ENCODE assay signal across 6 cellular contexts in the genomic region with DNA sequence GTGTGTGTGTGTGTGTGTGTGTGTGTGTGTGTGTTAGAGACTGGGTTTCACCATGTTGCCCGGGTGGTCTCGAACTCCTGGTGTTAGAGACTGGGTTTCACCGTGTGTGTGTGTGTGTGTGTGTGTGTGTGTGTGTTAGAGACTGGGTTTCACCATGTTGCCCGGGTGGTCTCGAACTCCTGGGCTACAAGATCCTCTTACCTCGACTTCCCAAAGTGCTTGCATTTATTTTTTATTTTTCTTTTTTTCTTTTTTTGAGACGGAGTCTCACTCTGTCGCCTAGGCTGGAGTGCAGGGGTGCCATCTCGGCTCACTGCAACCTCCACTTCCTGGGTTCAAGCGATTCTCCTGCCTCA. TPM values are rescaled to one million over a fixed set of nuclear protein-coding genes. Genes with fewer than 3 reads are reported as not detected.
DNase-seq lines count a peak whose midpoint lies in the region; ATAC-seq, FAIRE-seq and TF ChIP-seq lines count a peak whose summit lies in the region.
"Not testable (repeated sequence)": the region's sequence is repeated elsewhere in the genome, so short reads cannot be mapped to it uniquely, and the experiment has no call there.

No MANE protein-coding gene starts in this region.

- intact Hi-C loops in heart right ventricle (cut with DNase I) = loop anchor here in 2 of 10 donors (1.0 to 2.0 kb wide), 2 partner anchors 11 to 46 kb away; a partner anchor contains a TSS
- intact Hi-C loops in tibial artery (cut with DNase I; ENCODE audit: low total_unique reads) = loop anchor here (5.0 kb wide), 1 partner anchor 46 kb away; a partner anchor contains a TSS

- H3K4me1 ChIP-seq in heart right ventricle (peaks cover 5 to 36% (median 22%) of the 10 kb centered on the region in 9 donors), tibial artery (peaks cover 0 to 34% (median 12%) of the 10 kb centered on the region in 4 donors)

- H3K4me1 Mint-ChIP-seq in T-cell (peaks cover 55 to 74% (median 71%) of the 10 kb centered on the region in 3 donors), brain (peaks cover 33% of the 10 kb centered on the region), neural crest cell (peaks cover 27% of the 10 kb centered on the region)

- TF ChIP-seq CTCF in brain (conservative IDR thresholded peaks at IDR 0.05); heart right ventricle (IDR thresholded peaks at IDR 0.05); neural crest cell (conservative IDR thresholded peaks at IDR 0.05); tibial artery (IDR thresholded peaks at IDR 0.05): not testable (repeated sequence)

- TF ChIP-seq POLR2A in GM12892 (IDR thresholded peaks at IDR 0.05; ENCODE audit: low read depth, low read length) = not testable (repeated sequence)

- H3K9me3 Mint-ChIP-seq in T-cell, brain, neural crest cell: not testable (repeated sequence)

- not testable (repeated sequence) for H3K27me3 ChIP-seq in heart right ventricle, tibial artery

- not testable (repeated sequence) for DNase-seq in GM12892 (ENCODE audit: insufficient read length); T-cell; heart right ventricle; neural crest cell (ENCODE audit: low read depth, low spot score); tibial artery

- H3K4me3 Mint-ChIP-seq in T-cell = peak overlapping the region; percentile 82 to 90 (median 84)
- H3K4me3 Mint-ChIP-seq in brain = peak overlapping the region; percentile 87 to 91 (median 89)
- H3K4me3 Mint-ChIP-seq in neural crest cell = peak overlapping the region; percentile 90

- CTCF ChIA-PET in T-cell (lab: Charles Lee) = not testable (repeated sequence)

- H3K4me3 ChIP-seq in heart right ventricle (peak overlapping the region; percentile 66 to 92 (median 85)), tibial artery (peak overlapping the region; percentile 72 to 99)

- peak; percentile 54 for FAIRE-seq in GM12892 (lab: Jason Lieb, UNC)

- H3K27ac Mint-ChIP-seq in T-cell (peak overlapping the region in 1 of 2 donors; percentile 74), brain (peak overlapping the region; percentile 63 to 94 (median 76))
- H3K27ac Mint-ChIP-seq in neural crest cell (ENCODE audit: unreplicated experiment) = not testable (repeated sequence)

- not testable (repeated sequence) for H3K9me3 ChIP-seq in heart right ventricle, tibial artery

- POLR2A ChIA-PET in T-cell (lab: Charles Lee) = interaction anchor here in 1 of 2 donors (0.5 kb wide), 1 partner anchor 74 kb away, joined by 3 read pairs; no protein-coding TSS in a partner anchor

- H3K27ac ChIP-seq in heart right ventricle (peak overlapping the region in 3 of 10 donors; percentile 80 to 94 (median 81)), tibial artery (peak overlapping the region; percentile 78 to 91)

- WGBS in heart right ventricle, 2 donors = 72 to 78% methylated on average over 9 to 10 of the region's 10 CpGs

- H3K36me3 Mint-ChIP-seq in T-cell; neural crest cell (ENCODE audit: low read depth): not testable (repeated sequence)
- H3K36me3 Mint-ChIP-seq in brain = peaks cover 30% of the 10 kb centered on the region

- H3K27me3 Mint-ChIP-seq in T-cell; brain; neural crest cell (ENCODE audit: low read depth): not testable (repeated sequence)

- not testable (repeated sequence) for ATAC-seq in T-cell (replicated peaks in 1 of 4); heart right ventricle

- H3K36me3 ChIP-seq in heart right ventricle = peaks cover 0 to 14% (median 0%) of the 10 kb centered on the region in 9 donors
- H3K36me3 ChIP-seq in tibial artery = peaks cover 0 to 10% (median 0%) of the 10 kb centered on the region in 3 donors

RNA-seq across cellular contexts. Expression of a gene that starts 0.6 kb away (rescaled TPM):
- polyA plus RNA-seq in GM12892 (2012; ENCODE audit: missing spikeins) = 127 TPM
- total RNA-seq in T-cell = 100 to 1,000 TPM in 2 of 5 donors, 10 to 100 TPM in 3; 84.0 to 146 (median 99.6) TPM
- polyA plus RNA-seq in brain (ENCODE audit: insufficient read depth, low read depth, low replicate concordance) = 36.2 TPM
- total RNA-seq in heart right ventricle = 10 to 100 TPM; 32.6 to 52.9 (median 40.6) TPM
- 10 to 100 TPM; 12.2 to 21.7 TPM for polyA plus RNA-seq in heart right ventricle
- 93.4 and 100 TPM in 2 replicates for total RNA-seq in neural crest cell

RNA-seq across cellular contexts. Expression of a gene that starts 46.3 kb away (rescaled TPM):
- polyA plus RNA-seq in GM12892 (2012; ENCODE audit: missing spikeins) = 20.7 TPM
- total RNA-seq in T-cell (10 to 100 TPM; 10.8 to 19.4 (median 15.9) TPM), heart right ventricle (10 to 100 TPM; 13.7 to 28.7 (median 21.6) TPM), neural crest cell (27.5 and 27.9 TPM in 2 replicates)
- polyA plus RNA-seq in brain (ENCODE audit: insufficient read depth, low read depth, low replicate concordance) (22.0 TPM), heart right ventricle (10 to 100 TPM; 20.9 to 23.2 TPM)

RNA-seq across cellular contexts. Expression of a gene that starts 46.6 kb away (rescaled TPM):
- 20.8 TPM for polyA plus RNA-seq in GM12892 (2012; ENCODE audit: missing spikeins)
- 10 to 100 TPM; 43.6 to 49.1 (median 46.3) TPM for total RNA-seq in T-cell
- 37.8 TPM for polyA plus RNA-seq in brain (ENCODE audit: insufficient read depth, low read depth, low replicate concordance)
- total RNA-seq in heart right ventricle = 10 to 100 TPM; 40.1 to 77.3 (median 50.7) TPM
- polyA plus RNA-seq in heart right ventricle = 10 to 100 TPM; 12.4 to 20.6 TPM
- total RNA-seq in neural crest cell = 89.5 and 91.0 TPM in 2 replicates

RNA-seq across cellular contexts. Expression of a gene that starts 57.9 kb away (rescaled TPM):
- 11.4 TPM for polyA plus RNA-seq in GM12892 (2012; ENCODE audit: missing spikeins)
- total RNA-seq in T-cell (10 to 100 TPM; 15.8 to 23.2 (median 22.4) TPM), heart right ventricle (10 to 100 TPM; 10.9 to 15.5 (median 12.9) TPM), neural crest cell (18.8 and 18.9 TPM in 2 replicates)
- polyA plus RNA-seq in brain (ENCODE audit: insufficient read depth, low read depth, low replicate concordance) (22.2 TPM), heart right ventricle (10 to 100 TPM; 12.0 to 28.1 TPM)
